In genomic region chr12:48618541-48618940, GRCh38 we compare ENCODE assay signal across 1 cellular context.
TF ChIP-seq lines count a peak whose summit lies in the region.

No MANE protein-coding gene starts in this region.

TF ChIP-seq in HEK293, 187 proteins besides CTCF, POLR2A, EP300 and RAD21 (continued from another document):
- TF ChIP-seq ZNF785 (tag by site-specific recombination; IDR thresholded peaks at IDR 0.05) (no peak), PRDM2 (tag by site-specific recombination; IDR thresholded peaks at IDR 0.05; ENCODE audit: borderline replicate concordance) (no peak), ZNF629 (tag by site-specific recombination; IDR thresholded peaks at IDR 0.05) (no peak), ZNF660 (tag by site-specific recombination; IDR thresholded peaks at IDR 0.05) (peak; percentile 88), ZNF37A (tag by site-specific recombination; IDR thresholded peaks at IDR 0.05) (no peak), ZBTB10 (tag by site-specific recombination; IDR thresholded peaks at IDR 0.05) (no peak), ZFHX2 (tag by site-specific recombination; conservative IDR thresholded peaks at IDR 0.05) (no peak), ZBTB8A (tag by site-specific recombination; IDR thresholded peaks at IDR 0.05) (no peak), SP3 (tag by site-specific recombination; IDR thresholded peaks at IDR 0.05) (no peak), ZNF174 (tag by site-specific recombination; IDR thresholded peaks at IDR 0.05) (no peak)
